In the genomic region with DNA sequence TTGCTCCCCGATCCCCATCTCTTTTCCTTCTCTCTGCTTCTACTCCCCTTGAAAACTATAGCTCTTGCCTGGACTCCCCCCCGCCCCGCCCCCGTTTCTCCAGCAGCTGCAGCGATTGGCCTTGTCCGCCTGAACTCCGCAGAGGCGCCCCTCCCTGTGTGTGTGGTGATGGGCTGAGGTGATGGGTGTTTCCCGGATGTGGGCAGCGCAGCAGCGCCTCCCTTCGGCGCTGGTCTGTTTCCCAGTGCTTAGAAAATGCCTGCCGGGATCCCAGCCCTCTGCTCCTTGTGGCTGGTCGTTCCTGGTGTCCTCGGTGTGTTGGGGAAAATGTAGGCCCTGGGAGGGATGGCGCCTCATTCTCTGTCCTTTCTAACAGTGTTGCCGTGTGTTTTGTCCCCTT, we compare ENCODE assay signal across 10 cellular contexts. TPM values are rescaled to one million over a fixed set of nuclear protein-coding genes. Genes with fewer than 3 reads are reported as not detected.
DNase-seq lines count a peak whose midpoint lies in the region; ATAC-seq and TF ChIP-seq lines count a peak whose summit lies in the region.
"Had no signal": no experiment of that assay in that cellular context is flagged by ENCODE, and none has a peak within 500 bp of the region (broad histone marks: within the 10 kb centered on the region; RNA-seq: fewer than 3 reads in every experiment).

No MANE protein-coding gene starts in this region.

- no peak for TF ChIP-seq POLR2A in esophagus muscularis mucosa (IDR thresholded peaks at IDR 0.05; ENCODE audit: low read depth)
- TF ChIP-seq POLR2A in sigmoid colon (IDR thresholded peaks at IDR 0.05): no peak

- no peak for TF ChIP-seq EP300 in esophagus muscularis mucosa (IDR thresholded peaks at IDR 0.05)
- no peak for TF ChIP-seq EP300 in sigmoid colon (IDR thresholded peaks at IDR 0.05)

- 40% methylated on average over 18 of the region's 18 CpGs for WGBS in esophagus muscularis mucosa
- WGBS in sigmoid colon, 2 donors: 45 to 48% methylated on average over 18 of the region's 18 CpGs

- H3K36me3 ChIP-seq in esophagus muscularis mucosa (no peaks in the 10 kb centered on the region), sigmoid colon (no peaks in the 10 kb centered on the region)

- H3K4me3 ChIP-seq in HFF-Myc (replicated peaks; ENCODE audit: low read depth, low read length) (no peak overlapping the region), esophagus muscularis mucosa (peak overlapping the region in 1 of 4 donors; percentile 9), sigmoid colon (no peak overlapping the region)

- ATAC-seq in GM21423 (IDR thresholded peaks at IDR 0.05; ENCODE audit: unreplicated experiment): no peak

- no peak for DNase-seq in HFF-Myc (ENCODE audit: extremely low read depth, low read depth)
- DNase-seq in NCI-H446 treated with DMSO at 0.1 percent for 48 hours (lab: John Stamatoyannopoulos, UW): peak; percentile 28
- DNase-seq in esophagus muscularis mucosa (ENCODE audit: extremely low spot score): peak; percentile 89
- peak; percentile 75 for DNase-seq in sigmoid colon
- DNase-seq in GOT3 (lab: John Stamatoyannopoulos, UW): no peak
- DNase-seq in Kasumi-1 (lab: John Stamatoyannopoulos, UW): no peak
- DNase-seq: activated effector memory CD4-positive, alpha-beta T cell treated with Interleukin-2 at 50 U/mL for 16 hours; midbrain; SIG-M5 had no signal

- H3K9me3 ChIP-seq in esophagus muscularis mucosa: no peaks in the 10 kb centered on the region
- no peaks in the 10 kb centered on the region for H3K9me3 ChIP-seq in sigmoid colon

- H3K27ac ChIP-seq in esophagus muscularis mucosa (replicated peaks in 1 of 4) (no peak overlapping the region), sigmoid colon (no peak overlapping the region)

- intact Hi-C loops in esophagus muscularis mucosa (cut with DNase I) (no loop called here), sigmoid colon (cut with DNase I) (no loop called here)

- H3K4me1 ChIP-seq in esophagus muscularis mucosa (peaks cover 0 to 6% (median under 1%) of the 10 kb centered on the region in 4 donors), sigmoid colon (no peaks in the 10 kb centered on the region)

- H3K27me3 ChIP-seq in esophagus muscularis mucosa: no peaks in the 10 kb centered on the region
- no peaks in the 10 kb centered on the region for H3K27me3 ChIP-seq in sigmoid colon

- TF ChIP-seq CTCF in HFF-Myc (IDR thresholded peaks at IDR 0.05; ENCODE audit: low read depth, low read length, missing control alignments) (peak; percentile 32), esophagus muscularis mucosa (IDR thresholded peaks at IDR 0.05) (peak in 1 of 3 experiments; percentile 25), sigmoid colon (IDR thresholded peaks at IDR 0.05) (no peak)

RNA-seq across cellular contexts. Expression of a gene that starts 43.3 kb away (rescaled TPM):
- total RNA-seq in esophagus muscularis mucosa (1 to 10 TPM in 3 of 4 donors, under 1 TPM in 1; 0.98 to 2.7 (median 1.5) TPM), sigmoid colon (1 to 10 TPM; 1.1 to 3.6 (median 1.6) TPM)
- polyA plus RNA-seq in sigmoid colon: 1 to 10 TPM; 2.8 to 8.1 (median 3.6) TPM

Comparison
In these comparisons a context has a peak if more than half of its experiments do, and no peak if none do; other contexts are left out.
1. DNase-seq: peak in NCI-H446 treated with DMSO at 0.1 percent for 48 hours (single experiment), esophagus muscularis mucosa (single experiment) and sigmoid colon (single experiment); none in HFF-Myc (single experiment), GOT3 (single experiment) and Kasumi-1 (0 of 2).